8 cellular contexts compared by ENCODE assay signal in genomic region chrY:26671078-26671879, GRCh38.
DNase-seq lines count a peak whose midpoint lies in the region; ATAC-seq and TF ChIP-seq lines count a peak whose summit lies in the region.
"Not testable (repeated sequence)": the region's sequence is repeated elsewhere in the genome, so short reads cannot be mapped to it uniquely, and the experiment has no call there.

No MANE protein-coding gene starts in this region.

- peaks cover 22% of the 10 kb centered on the region for H3K36me3 Mint-ChIP-seq in CD8-positive, alpha-beta T cell
- H3K36me3 Mint-ChIP-seq in activated CD4-positive, alpha-beta memory T cell treated with anti-CD3 and anti-CD28 coated beads for 36 hours: peaks cover 23% of the 10 kb centered on the region
- peaks cover 18% of the 10 kb centered on the region for H3K36me3 Mint-ChIP-seq in stimulated activated memory B cell treated with anti-CD40 and anti-IgM and Interleukin-4, amounts not matched to agents 10 μg/mL and 1 μg/mL and 100 μg/mL, for 72 hours

- TF ChIP-seq CTCF in CD8-positive, alpha-beta T cell (IDR thresholded peaks at IDR 0.05): not testable (repeated sequence)

- H3K36me3 ChIP-seq in CD8-positive, alpha-beta T cell (ENCODE audit: insufficient read depth, low read length): not testable (repeated sequence)

- POLR2A ChIA-PET in CD8-positive, alpha-beta T cell (lab: Charles Lee); activated CD4-positive, alpha-beta memory T cell treated with anti-CD3 and anti-CD28 coated beads for 36 hours (lab: Charles Lee): not testable (repeated sequence)

- peak in 5 of 7 experiments; percentile 11 to 47 (median 24) for DNase-seq in CD8-positive, alpha-beta T cell
- peak; percentile 16 for DNase-seq in Jurkat, Clone E6-1 (ENCODE audit: low read depth, low spot score)
- DNase-seq in activated CD4-positive, alpha-beta memory T cell treated with anti-CD3 and anti-CD28 coated beads for 36 hours: peak; percentile 32
- DNase-seq in brain pericyte (ENCODE audit: low read depth, low spot score): peak; percentile 29
- DNase-seq in globus pallidus (ENCODE audit: low spot score): peak; percentile 41
- DNase-seq in myocyte (ENCODE audit: low read depth): peak; percentile 18

- H3K27ac ChIP-seq in CD8-positive, alpha-beta T cell (ENCODE audit: low read depth, low read length): not testable (repeated sequence)

- not testable (repeated sequence) for H3K4me3 ChIP-seq in CD8-positive, alpha-beta T cell (ENCODE audit: low read depth, low read length); Jurkat, Clone E6-1 (ENCODE audit: low read length)

- peaks cover 28% of the 10 kb centered on the region for H3K9me3 Mint-ChIP-seq in CD8-positive, alpha-beta T cell
- H3K9me3 Mint-ChIP-seq in activated CD4-positive, alpha-beta memory T cell treated with anti-CD3 and anti-CD28 coated beads for 36 hours: peaks cover 30% of the 10 kb centered on the region
- H3K9me3 Mint-ChIP-seq in stimulated activated memory B cell treated with anti-CD40 and anti-IgM and Interleukin-4, amounts not matched to agents 10 μg/mL and 1 μg/mL and 100 μg/mL, for 72 hours: peaks cover 30% of the 10 kb centered on the region

- not testable (repeated sequence) for H3K4me3 Mint-ChIP-seq in CD8-positive, alpha-beta T cell; activated CD4-positive, alpha-beta memory T cell treated with anti-CD3 and anti-CD28 coated beads for 36 hours; stimulated activated memory B cell treated with anti-CD40 and anti-IgM and Interleukin-4, amounts not matched to agents 10 μg/mL and 1 μg/mL and 100 μg/mL, for 72 hours

- H3K9me3 ChIP-seq in CD8-positive, alpha-beta T cell (ENCODE audit: low read length): peaks cover 17% of the 10 kb centered on the region

- H3K27ac Mint-ChIP-seq in CD8-positive, alpha-beta T cell; activated CD4-positive, alpha-beta memory T cell treated with anti-CD3 and anti-CD28 coated beads for 36 hours; stimulated activated memory B cell treated with anti-CD40 and anti-IgM and Interleukin-4, amounts not matched to agents 10 μg/mL and 1 μg/mL and 100 μg/mL, for 72 hours: not testable (repeated sequence)

- H3K4me1 Mint-ChIP-seq in CD8-positive, alpha-beta T cell (ENCODE audit: low read depth); activated CD4-positive, alpha-beta memory T cell treated with anti-CD3 and anti-CD28 coated beads for 36 hours (ENCODE audit: low read depth); stimulated activated memory B cell treated with anti-CD40 and anti-IgM and Interleukin-4, amounts not matched to agents 10 μg/mL and 1 μg/mL and 100 μg/mL, for 72 hours: not testable (repeated sequence)

- not testable (repeated sequence) for H3K27me3 Mint-ChIP-seq in CD8-positive, alpha-beta T cell (ENCODE audit: low read depth); activated CD4-positive, alpha-beta memory T cell treated with anti-CD3 and anti-CD28 coated beads for 36 hours; stimulated activated memory B cell treated with anti-CD40 and anti-IgM and Interleukin-4, amounts not matched to agents 10 μg/mL and 1 μg/mL and 100 μg/mL, for 72 hours

- not testable (repeated sequence) for H3K4me1 ChIP-seq in CD8-positive, alpha-beta T cell (ENCODE audit: insufficient read depth, low read length)

- not testable (repeated sequence) for ATAC-seq in CD8-positive, alpha-beta T cell
- peak; percentile 71 for ATAC-seq in GM21737 (IDR thresholded peaks at IDR 0.05; ENCODE audit: unreplicated experiment)
- peak; percentile 85 for ATAC-seq in stimulated activated memory B cell treated with anti-CD40 and anti-IgM and Interleukin-4, amounts not matched to agents 10 μg/mL and 1 μg/mL and 100 μg/mL, for 72 hours

- CTCF ChIA-PET in CD8-positive, alpha-beta T cell (lab: Charles Lee); activated CD4-positive, alpha-beta memory T cell treated with anti-CD3 and anti-CD28 coated beads for 36 hours (lab: Charles Lee): not testable (repeated sequence)

- intact Hi-C loops in CD8-positive, alpha-beta T cell (cut with DNase I, micrococcal nuclease); activated CD4-positive, alpha-beta memory T cell treated with anti-CD3 and anti-CD28 coated beads for 36 hours (cut with micrococcal nuclease): not testable (repeated sequence)

- H3K27me3 ChIP-seq in CD8-positive, alpha-beta T cell (ENCODE audit: insufficient read depth, low read length): not testable (repeated sequence)
